ENCODE assay signal across 8 cellular contexts in the genomic region with DNA sequence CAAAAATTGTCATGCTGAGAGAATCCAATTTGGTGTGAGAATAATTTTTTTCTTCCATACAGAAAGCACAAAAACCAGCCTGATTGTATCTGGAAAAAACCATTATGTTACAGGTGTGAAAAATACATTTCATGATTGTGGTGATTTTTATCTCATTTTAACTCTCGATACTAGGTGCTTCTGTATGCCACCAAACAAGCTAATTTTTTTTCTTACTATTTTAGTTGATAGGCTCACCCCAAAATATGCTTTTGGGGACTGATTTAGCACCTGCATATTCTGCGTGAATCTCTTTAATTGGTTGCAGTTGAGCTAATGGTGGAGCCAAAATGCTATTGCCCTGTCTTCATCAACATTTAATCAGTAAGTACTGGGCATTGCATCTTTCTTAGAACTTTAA. TPM values are rescaled to one million over a fixed set of nuclear protein-coding genes. Genes with fewer than 3 reads are reported as not detected.
DNase-seq lines count a peak whose midpoint lies in the region; ATAC-seq and TF ChIP-seq lines count a peak whose summit lies in the region.

No MANE protein-coding gene starts in this region.

- H3K36me3 Mint-ChIP-seq in stimulated activated naive CD8-positive, alpha-beta T cell treated with anti-CD3 and anti-CD28 coated beads, Interleukin-15, Interleukin-2, amounts not matched to agents 100 ng/mL and 50 ng/mL, for 24 hours (ENCODE audit: low read depth) = peaks cover 42% of the 10 kb centered on the region
- H3K36me3 Mint-ChIP-seq in mesothelial cell of epicardium = no peaks in the 10 kb centered on the region

- H3K9me3 Mint-ChIP-seq in stimulated activated naive CD8-positive, alpha-beta T cell treated with anti-CD3 and anti-CD28 coated beads, Interleukin-15, Interleukin-2, amounts not matched to agents 100 ng/mL and 50 ng/mL, for 24 hours = no peaks in the 10 kb centered on the region
- H3K9me3 Mint-ChIP-seq in mesothelial cell of epicardium = no peaks in the 10 kb centered on the region

- peaks cover 60% of the 10 kb centered on the region for H3K4me1 Mint-ChIP-seq in stimulated activated naive CD8-positive, alpha-beta T cell treated with anti-CD3 and anti-CD28 coated beads, Interleukin-15, Interleukin-2, amounts not matched to agents 100 ng/mL and 50 ng/mL, for 24 hours (ENCODE audit: low read depth)
- peaks cover 49% of the 10 kb centered on the region for H3K4me1 Mint-ChIP-seq in mesothelial cell of epicardium

- in situ Hi-C loops in astrocyte of the spinal cord (cut with HindIII; ENCODE audit: low sequenced_read_pairs) = no loop called here

- no peak for ATAC-seq in stimulated activated naive CD8-positive, alpha-beta T cell treated with anti-CD3 and anti-CD28 coated beads, Interleukin-15, Interleukin-2, amounts not matched to agents 100 U/mL and 50 U/mL, for 24 hours

- H3K4me3 Mint-ChIP-seq in stimulated activated naive CD8-positive, alpha-beta T cell treated with anti-CD3 and anti-CD28 coated beads, Interleukin-15, Interleukin-2, amounts not matched to agents 100 ng/mL and 50 ng/mL, for 24 hours = peak overlapping the region; percentile 98
- peak overlapping the region; percentile 98 for H3K4me3 Mint-ChIP-seq in mesothelial cell of epicardium

- peak overlapping the region; percentile 31 for H3K27ac Mint-ChIP-seq in stimulated activated naive CD8-positive, alpha-beta T cell treated with anti-CD3 and anti-CD28 coated beads, Interleukin-15, Interleukin-2, amounts not matched to agents 100 ng/mL and 50 ng/mL, for 24 hours
- peak overlapping the region; percentile 99 for H3K27ac Mint-ChIP-seq in mesothelial cell of epicardium

- H3K4me3 ChIP-seq in astrocyte of the spinal cord (ENCODE audit: low read depth, low read length) = peak overlapping the region; percentile 97

- TF ChIP-seq CTCF in astrocyte of the spinal cord (IDR thresholded peaks at IDR 0.05; ENCODE audit: low read depth, low read length) (no peak), mesothelial cell of epicardium (IDR thresholded peaks at IDR 0.05; ENCODE audit: unreplicated experiment) (no peak)

- no peaks in the 10 kb centered on the region for H3K27me3 Mint-ChIP-seq in stimulated activated naive CD8-positive, alpha-beta T cell treated with anti-CD3 and anti-CD28 coated beads, Interleukin-15, Interleukin-2, amounts not matched to agents 100 ng/mL and 50 ng/mL, for 24 hours
- no peaks in the 10 kb centered on the region for H3K27me3 Mint-ChIP-seq in mesothelial cell of epicardium (ENCODE audit: low read depth)

- DNase-seq in stimulated activated naive CD8-positive, alpha-beta T cell treated with anti-CD3 and anti-CD28 coated beads, Interleukin-15, Interleukin-2, amounts not matched to agents 100 U/mL and 50 U/mL, for 24 hours = no peak
- no peak for DNase-seq in astrocyte of the spinal cord (ENCODE audit: low read depth, low spot score)
- no peak for DNase-seq in mesothelial cell of epicardium (ENCODE audit: low spot score in 2 of 2, unreplicated experiment in 2 of 2)
- no peak for DNase-seq in Kasumi-1 (lab: John Stamatoyannopoulos, UW)
- no peak for DNase-seq in cerebellum (ENCODE audit: low spot score)
- no peak for DNase-seq in stimulated activated CD4-positive, alpha-beta T cell treated with anti-CD3 and anti-CD28 coated beads, Interleukin-12 subunit alpha, Interleukin-12 subunit beta, amount 100 ng/mL, for 4 hours
- no peak for DNase-seq in NCI-H82 (lab: John Stamatoyannopoulos, UW)

RNA-seq across cellular contexts. Expression of a gene that starts 1.9 kb away (rescaled TPM):
- 132 to 149 TPM (median 135 TPM) in 3 replicates for total RNA-seq in mesothelial cell of epicardium
- total RNA-seq in cerebellum = 304 TPM
